ENCODE assay signal across 17 cellular contexts in genomic region chr3:8152826-8153418, GRCh38.
DNase-seq lines count a peak whose midpoint lies in the region; ATAC-seq and TF ChIP-seq lines count a peak whose summit lies in the region.
"Had no signal": no experiment of that assay in that cellular context is flagged by ENCODE, and none has a peak within 500 bp of the region (broad histone marks: within the 10 kb centered on the region; RNA-seq: fewer than 3 reads in every experiment).

No MANE protein-coding gene starts in this region.

- H3K36me3 Mint-ChIP-seq in nephron progenitor cell (ENCODE audit: low read depth) = no peaks in the 10 kb centered on the region

- H3K27ac Mint-ChIP-seq in nephron progenitor cell = no peak overlapping the region
- H3K27ac Mint-ChIP-seq: CD4-positive, alpha-beta T cell had no signal

- H3K27me3 ChIP-seq in foreskin keratinocyte = no peaks in the 10 kb centered on the region
- H3K27me3 ChIP-seq: Peyer's patch had no signal

- DNase-seq in ACHN (peak; percentile 14), SK-N-DZ (ENCODE audit: low spot score) (peak; percentile 32), foreskin keratinocyte (no peak), nephron progenitor cell (no peak), AG08395 (ENCODE audit: low spot score) (no peak)
- DNase-seq in stimulated activated CD4-positive, alpha-beta T cell treated with anti-CD3 and anti-CD28 coated beads, Interleukin-4, amount 100 ng/mL, for 4 hours = no peak
- DNase-seq: AML-193; CD4-positive, alpha-beta T cell; DMS79; KG1; NCI-H1092; NCI-H2107; NCI-H446 treated with DMSO at 0.1 percent for 48 hours; Peyer's patch; SHP77 treated with DMSO at 0.1 percent for 48 hours had no signal

- H3K4me1 ChIP-seq in foreskin keratinocyte = no peaks in the 10 kb centered on the region
- H3K4me1 ChIP-seq: Peyer's patch had no signal

- TF ChIP-seq CTCF in foreskin keratinocyte (conservative IDR thresholded peaks at IDR 0.05) (no peak), nephron progenitor cell (IDR thresholded peaks at IDR 0.05) (peak; percentile 9)

- no peaks in the 10 kb centered on the region for H3K9me3 Mint-ChIP-seq in nephron progenitor cell
- H3K9me3 Mint-ChIP-seq: CD4-positive, alpha-beta T cell had no signal

- peak; percentile 37 for ATAC-seq in foreskin keratinocyte
- no peak for ATAC-seq in GM18502 (IDR thresholded peaks at IDR 0.05; ENCODE audit: poor library complexity, unreplicated experiment)
- ATAC-seq in GM19035 (IDR thresholded peaks at IDR 0.05; ENCODE audit: unreplicated experiment) = no peak

- H3K4me3 Mint-ChIP-seq in nephron progenitor cell = no peak overlapping the region
- H3K4me3 Mint-ChIP-seq: CD4-positive, alpha-beta T cell had no signal

- H3K27me3 Mint-ChIP-seq in nephron progenitor cell (ENCODE audit: low read depth, poor library complexity) = no peaks in the 10 kb centered on the region

- in situ Hi-C loops in ACHN (cut with HindIII; ENCODE audit: low pct_ligation_motif_present, low pct_unique_long_range_greater_than_20kb, low sequenced_read_pairs) = no loop called here

- no peaks in the 10 kb centered on the region for H3K4me1 Mint-ChIP-seq in nephron progenitor cell

- H3K27ac ChIP-seq in foreskin keratinocyte = no peak overlapping the region
- H3K27ac ChIP-seq: Peyer's patch had no signal

Comparison
In these comparisons a context has a peak if more than half of its experiments do, and no peak if none do; other contexts are left out.
1. DNase-seq: peak in ACHN (single experiment) and SK-N-DZ (single experiment); none in foreskin keratinocyte (0 of 2), nephron progenitor cell (single experiment), stimulated activated CD4-positive, alpha-beta T cell treated with anti-CD3 and anti-CD28 coated beads, Interleukin-4, amount 100 ng/mL, for 4 hours (0 of 2) and AG08395 (single experiment).